ENCODE assay signal across 1 cellular context in genomic region chr19:1037553-1038115, GRCh38.
TF ChIP-seq lines count a peak whose summit lies in the region.

No MANE protein-coding gene starts in this region.

TF ChIP-seq in IMR-90, 13 proteins besides CTCF, POLR2A, EP300 and RAD21:
- TF ChIP-seq RFX5 (IDR thresholded peaks at IDR 0.05; ENCODE audit: low read depth, low read length) (no peak), SMC3 (IDR thresholded peaks at IDR 0.05; ENCODE audit: low read depth, low read length) (no peak), CEBPB (IDR thresholded peaks at IDR 0.05; ENCODE audit: low read depth, low read length) (no peak), RCOR1 (IDR thresholded peaks at IDR 0.05; ENCODE audit: insufficient replicate concordance, low read length) (no peak), ELK1 (IDR thresholded peaks at IDR 0.05; ENCODE audit: borderline replicate concordance, low read depth, low read length) (no peak), MAZ (IDR thresholded peaks at IDR 0.05; ENCODE audit: borderline replicate concordance, low read depth, low read length) (no peak), CHD1 (IDR thresholded peaks at IDR 0.05; ENCODE audit: low read depth, low read length) (no peak), MAFK (IDR thresholded peaks at IDR 0.05; ENCODE audit: low read depth, low read length) (no peak), USF2 (IDR thresholded peaks at IDR 0.05; ENCODE audit: low read depth, low read length) (no peak), MXI1 (IDR thresholded peaks at IDR 0.05; ENCODE audit: borderline replicate concordance, low read depth, low read length) (no peak), BHLHE40 (IDR thresholded peaks at IDR 0.05; ENCODE audit: low read depth, low read length) (no peak), FOS (IDR thresholded peaks at IDR 0.05; ENCODE audit: low read depth, low read length) (no peak), NFE2L2 (IDR thresholded peaks at IDR 0.05; ENCODE audit: low read depth, low read length) (no peak)
